In the genomic region with DNA sequence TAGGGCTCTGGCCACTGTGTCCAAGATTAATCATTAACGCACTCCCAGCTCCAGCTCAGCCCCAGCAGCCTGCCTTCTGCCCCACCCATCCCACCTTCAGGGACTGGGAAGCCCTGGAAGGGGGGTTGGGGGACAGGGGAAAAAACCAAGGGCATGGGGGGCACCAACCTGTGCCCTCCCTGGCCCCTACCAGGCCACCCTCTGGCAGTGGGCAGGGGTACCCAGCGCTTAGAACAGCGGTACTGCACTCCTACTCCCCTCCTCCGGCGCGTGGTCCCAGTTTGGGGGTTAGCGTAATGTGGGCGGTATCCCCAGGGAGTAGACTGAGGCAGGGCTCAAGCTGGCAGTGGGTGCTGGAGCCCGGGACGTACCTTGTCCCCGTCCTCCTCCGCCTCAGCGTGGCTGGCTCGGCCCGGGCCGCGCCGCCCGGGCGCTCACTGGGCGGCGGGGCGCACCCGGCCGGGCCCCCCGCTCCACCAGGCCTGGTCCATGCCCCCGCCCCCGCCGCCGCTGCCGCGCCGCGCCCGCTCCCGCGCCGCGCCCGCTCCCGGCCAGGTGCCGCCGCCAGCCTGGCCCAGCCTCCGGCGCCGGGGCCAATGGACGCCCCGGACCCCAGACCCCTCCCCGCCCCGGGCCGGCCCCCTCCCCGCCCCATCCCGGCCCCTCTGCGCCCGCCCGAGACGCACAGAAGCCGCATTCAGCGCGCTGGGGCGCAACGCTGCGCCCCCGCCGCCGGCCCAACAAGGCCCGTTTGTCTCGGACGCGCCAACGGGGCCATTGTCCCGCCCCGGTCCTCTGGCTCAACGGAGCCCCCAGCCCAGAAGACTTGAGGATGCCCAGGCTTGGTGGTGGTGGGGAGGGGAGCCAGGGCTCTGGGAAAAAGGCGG, we compare ENCODE assay signal across 10 cellular contexts. TPM values are rescaled to one million over a fixed set of nuclear protein-coding genes. Genes with fewer than 3 reads are reported as not detected.
DNase-seq lines count a peak whose midpoint lies in the region; ATAC-seq lines count a peak whose summit lies in the region.
"Had no signal": no experiment of that assay in that cellular context is flagged by ENCODE, and none has a peak within 500 bp of the region (broad histone marks: within the 10 kb centered on the region; RNA-seq: fewer than 3 reads in every experiment).

A gene with protein sequence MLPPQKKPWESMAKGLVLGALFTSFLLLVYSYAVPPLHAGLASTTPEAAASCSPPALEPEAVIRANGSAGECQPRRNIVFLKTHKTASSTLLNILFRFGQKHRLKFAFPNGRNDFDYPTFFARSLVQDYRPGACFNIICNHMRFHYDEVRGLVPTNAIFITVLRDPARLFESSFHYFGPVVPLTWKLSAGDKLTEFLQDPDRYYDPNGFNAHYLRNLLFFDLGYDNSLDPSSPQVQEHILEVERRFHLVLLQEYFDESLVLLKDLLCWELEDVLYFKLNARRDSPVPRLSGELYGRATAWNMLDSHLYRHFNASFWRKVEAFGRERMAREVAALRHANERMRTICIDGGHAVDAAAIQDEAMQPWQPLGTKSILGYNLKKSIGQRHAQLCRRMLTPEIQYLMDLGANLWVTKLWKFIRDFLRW (minus strand): TSS at position 571 of the 887 bp plus-strand sequence. CDS start 17,273 bp downstream, outside the sequence.

- no peak within 1 kb of the TSS for H2BK12ac ChIP-seq in trophoblast cell (ENCODE audit: low read length)

- no peak within 1 kb of the TSS for H2AFZ ChIP-seq in trophoblast cell (ENCODE audit: insufficient read depth, low read length, poor library complexity)

- peaks cover 40% of the 10 kb centered on the region for H3K36me3 ChIP-seq in NT2/D1 (ENCODE audit: insufficient read depth, insufficient read length, low read length)
- peaks cover 34% of the 10 kb centered on the region for H3K36me3 ChIP-seq in iPS DF 6.9 (ENCODE audit: control insufficient read depth, insufficient read depth, low read length)
- peaks cover 31 to 38% of the 10 kb centered on the region in 2 experiments for H3K36me3 ChIP-seq in trophoblast cell (ENCODE audit: control insufficient read depth in 1 of 2, insufficient read depth in 2 of 2, low read length in 2 of 2)

- H3K14ac ChIP-seq in trophoblast cell (ENCODE audit: low read length) = no peak within 1 kb of the TSS

- DNase-seq in COLO668 (lab: John Stamatoyannopoulos, UW; ENCODE audit: unreplicated experiment) (peak; percentile 80), NT2/D1 (ENCODE audit: low read depth, low spot score) (no peak), iPS DF 6.9 (ENCODE audit: low read depth, low spot score) (no peak), trophoblast cell (no peak), EL (no peak), posterior vena cava (ENCODE audit: low spot score) (no peak)
- DNase-seq: effector CD8-positive, alpha-beta T cell had no signal

- H4K91ac ChIP-seq in trophoblast cell (ENCODE audit: low read depth, low read length) = no peak within 1 kb of the TSS

- H2AK5ac ChIP-seq in trophoblast cell (ENCODE audit: low read length) = no peak within 1 kb of the TSS

- peak within 1 kb of the TSS; percentile 91 for H3K4me2 ChIP-seq in trophoblast cell (ENCODE audit: low read length)

- no peak within 1 kb of the TSS for H2BK5ac ChIP-seq in trophoblast cell (ENCODE audit: low read depth, low read length, poor library complexity)

- WGBS in iPS DF 6.9 (ENCODE audit: insufficient coverage, insufficient read length) = no CpG with 5 or more reads among the region's 75 CpGs
- WGBS in trophoblast cell (ENCODE audit: extremely low coverage, insufficient coverage, insufficient read length) = no CpG with 5 or more reads among the region's 75 CpGs

- no peak within 1 kb of the TSS for H3K23ac ChIP-seq in trophoblast cell (ENCODE audit: low read length)

- H3K79me1 ChIP-seq in trophoblast cell (ENCODE audit: low read length) = no peaks in the 10 kb centered on the region

- H4K8ac ChIP-seq in trophoblast cell (ENCODE audit: low read depth, low read length) = no peak within 1 kb of the TSS

- peaks cover 11% of the 10 kb centered on the region for H3K4me1 ChIP-seq in NT2/D1 (ENCODE audit: insufficient read depth, insufficient read length)
- peaks cover 11% of the 10 kb centered on the region for H3K4me1 ChIP-seq in iPS DF 6.9 (ENCODE audit: control insufficient read depth, insufficient read depth, low read length)
- H3K4me1 ChIP-seq in trophoblast cell (ENCODE audit: control insufficient read depth in 1 of 2, insufficient read depth in 2 of 2, low read length in 2 of 2) = peaks cover 6 to 10% of the 10 kb centered on the region in 2 experiments

- H3K27ac ChIP-seq in iPS DF 6.9 (ENCODE audit: low read length) = no peak within 1 kb of the TSS
- H3K27ac ChIP-seq in trophoblast cell (ENCODE audit: low read depth, low read length) = no peak within 1 kb of the TSS

- H3K9me3 ChIP-seq in NT2/D1 (ENCODE audit: insufficient read depth, low read length) = no peaks in the 10 kb centered on the region
- no peaks in the 10 kb centered on the region for H3K9me3 ChIP-seq in iPS DF 6.9 (ENCODE audit: control insufficient read depth, insufficient read depth, low read length)
- no peaks in the 10 kb centered on the region for H3K9me3 ChIP-seq in trophoblast cell (ENCODE audit: insufficient read depth, low read depth, low read length)

- no peak within 1 kb of the TSS for H3K18ac ChIP-seq in trophoblast cell (ENCODE audit: low read length)

- H3K27me3 ChIP-seq in NT2/D1 (ENCODE audit: insufficient read depth, insufficient read length) (peaks cover 9% of the 10 kb centered on the region), iPS DF 6.9 (ENCODE audit: control insufficient read depth, insufficient read depth, low read length) (no peaks in the 10 kb centered on the region), trophoblast cell (ENCODE audit: insufficient read depth, low read length) (no peaks in the 10 kb centered on the region)

- H3K9ac ChIP-seq in NT2/D1 (ENCODE audit: insufficient read length, low read depth) (peak within 1 kb of the TSS; percentile 64), trophoblast cell (ENCODE audit: low read length) (no peak within 1 kb of the TSS)

- H3K4me3 ChIP-seq in NT2/D1 (ENCODE audit: insufficient read length, low read depth) (peak within 1 kb of the TSS; percentile 32), iPS DF 6.9 (ENCODE audit: low read length) (peak within 1 kb of the TSS; percentile 76), trophoblast cell (ENCODE audit: low read depth, low read length) (no peak within 1 kb of the TSS)

- intact Hi-C loops in posterior vena cava (cut with DNase I) = no loop called here

- no peak within 1 kb of the TSS for H2BK120ac ChIP-seq in trophoblast cell (ENCODE audit: insufficient read depth, low read length, poor library complexity)

- no peak within 1 kb of the TSS for H3K4ac ChIP-seq in trophoblast cell (ENCODE audit: low read depth, low read length)

- ATAC-seq in GM18867 (IDR thresholded peaks at IDR 0.05; ENCODE audit: unreplicated experiment) (no peak), GM19351 (IDR thresholded peaks at IDR 0.05; ENCODE audit: unreplicated experiment) (no peak)

- no peaks in the 10 kb centered on the region for H3K79me2 ChIP-seq in trophoblast cell (ENCODE audit: control insufficient read depth, insufficient read depth, low read length, poor library complexity)

- H4K12ac ChIP-seq in trophoblast cell (ENCODE audit: low read depth, low read length) = no peak within 1 kb of the TSS

RNA-seq across cellular contexts. Expression of the gene that starts here (rescaled TPM):
- 4.5 and 5.3 TPM in 2 replicates for polyA plus RNA-seq in trophoblast cell (2013)
- total RNA-seq in posterior vena cava = 1 to 10 TPM; 1.3 to 2.5 TPM
- total RNA-seq: M059J had no signal
